In genomic region chr7:137474627-137475026, GRCh38 we compare ENCODE assay signal across 1 cellular context.
TF ChIP-seq lines count a peak whose summit lies in the region.

No MANE protein-coding gene starts in this region.

TF ChIP-seq in WTC11, 78 proteins besides CTCF, POLR2A, EP300 and RAD21 (continued from another document):
- no peak for TF ChIP-seq MAX (CRISPR knock-in tag; IDR thresholded peaks at IDR 0.05)
